9 cellular contexts compared by ENCODE assay signal in the genomic region with DNA sequence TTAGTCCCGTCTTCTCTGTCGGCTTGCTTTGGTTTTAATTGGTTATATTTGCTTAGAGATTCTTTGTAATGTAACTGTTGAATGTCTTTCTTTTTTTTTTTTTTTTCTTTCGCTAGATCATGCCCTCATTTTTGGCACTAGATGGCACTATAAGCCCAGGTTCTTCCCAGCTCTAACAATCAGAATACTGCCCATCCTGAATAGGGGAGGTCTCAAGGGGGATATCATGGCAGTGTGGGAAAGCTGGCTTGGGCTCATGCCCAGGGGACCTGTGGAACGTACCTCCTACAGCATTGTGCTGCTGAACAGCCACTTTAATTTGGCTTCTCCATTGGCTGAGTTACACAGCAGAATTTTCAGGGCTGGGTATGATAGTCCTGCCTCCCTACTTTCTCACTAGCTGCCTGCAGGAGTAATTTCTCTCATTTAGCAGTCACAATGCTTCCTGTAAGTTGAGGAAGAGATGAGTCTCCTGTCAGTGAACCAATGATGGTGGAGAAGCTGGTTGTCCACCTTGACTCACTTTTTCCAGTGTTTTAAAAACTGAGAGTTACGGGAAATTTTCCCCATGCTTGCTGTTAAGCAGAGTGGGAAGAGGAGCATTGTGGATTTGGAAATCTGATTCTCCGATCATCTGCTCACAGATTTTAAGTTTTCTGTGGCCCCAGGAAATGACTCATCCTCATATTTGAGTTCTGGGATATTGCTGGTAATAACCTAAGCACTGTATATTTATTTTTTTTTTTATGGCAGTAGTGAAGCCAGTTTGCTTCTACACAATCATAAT. TPM values are rescaled to one million over a fixed set of nuclear protein-coding genes. Genes with fewer than 3 reads are reported as not detected.
A peak's percentile ranks its signal among the peaks of the same experiment; 100 is the strongest.
DNase-seq lines count a peak whose midpoint lies in the region; ATAC-seq and TF ChIP-seq lines count a peak whose summit lies in the region.
"Had no signal": no experiment of that assay in that cellular context is flagged by ENCODE, and none has a peak within 500 bp of the region (broad histone marks: within the 10 kb centered on the region; RNA-seq: fewer than 3 reads in every experiment).

No MANE protein-coding gene starts in this region.

- DNase-seq in SHP77 (lab: John Stamatoyannopoulos, UW) (peak; percentile 7 to 30), SHP77 treated with DMSO at 0.1 percent for 48 hours (lab: John Stamatoyannopoulos, UW) (no peak), NCI-H748 (lab: John Stamatoyannopoulos, UW; ENCODE audit: unreplicated experiment) (peak; percentile 33), erythroblast (lab: John Stamatoyannopoulos, UW) (peak; percentile 2 to 11), upper lobe of right lung (no peak), substantia nigra (lab: John Stamatoyannopoulos, UW) (no peak), anterior cingulate cortex (lab: John Stamatoyannopoulos, UW) (no peak)
- no peak for DNase-seq in stimulated activated naive CD8-positive, alpha-beta T cell treated with anti-CD3 and anti-CD28 coated beads, Interleukin-15, Interleukin-2, amounts not matched to agents 100 U/mL and 50 U/mL, for 24 hours
- DNase-seq: CD4-positive, CD25-positive, alpha-beta regulatory T cell had no signal

- no peaks in the 10 kb centered on the region for H3K27me3 ChIP-seq in upper lobe of right lung

- TF ChIP-seq CTCF in upper lobe of right lung (IDR thresholded peaks at IDR 0.05) = peak; percentile 23

- peak; percentile 46 for ATAC-seq in upper lobe of right lung
- ATAC-seq in stimulated activated naive CD8-positive, alpha-beta T cell treated with anti-CD3 and anti-CD28 coated beads, Interleukin-15, Interleukin-2, amounts not matched to agents 100 U/mL and 50 U/mL, for 24 hours = no peak

- no peaks in the 10 kb centered on the region for H3K4me1 ChIP-seq in upper lobe of right lung

- no peak overlapping the region for H3K4me3 ChIP-seq in upper lobe of right lung

- intact Hi-C loops in upper lobe of right lung (cut with DNase I) = no loop called here

- H3K9me3 ChIP-seq in upper lobe of right lung = no peaks in the 10 kb centered on the region

- no peaks in the 10 kb centered on the region for H3K36me3 ChIP-seq in upper lobe of right lung

- TF ChIP-seq POLR2A in erythroblast (IDR thresholded peaks at IDR 0.05; ENCODE audit: low read length) = no peak

- H3K27ac ChIP-seq in upper lobe of right lung (no peak overlapping the region), substantia nigra (ENCODE audit: low read depth, low read length, poor library complexity, severe bottlenecking) (no peak overlapping the region)

RNA-seq across cellular contexts. Expression of a gene that starts 47.2 kb away (rescaled TPM):
- total RNA-seq in upper lobe of right lung = not detected
- total RNA-seq: CD4-positive, CD25-positive, alpha-beta regulatory T cell had no signal

Comparison
In these comparisons a context has a peak if more than half of its experiments do, and no peak if none do; other contexts are left out.
1. DNase-seq: peak in SHP77 (2 of 2), NCI-H748 (single experiment) and erythroblast (2 of 2); none in SHP77 treated with DMSO at 0.1 percent for 48 hours (single experiment), upper lobe of right lung (single experiment), stimulated activated naive CD8-positive, alpha-beta T cell treated with anti-CD3 and anti-CD28 coated beads, Interleukin-15, Interleukin-2, amounts not matched to agents 100 U/mL and 50 U/mL, for 24 hours (single experiment), substantia nigra (0 of 49) and anterior cingulate cortex (0 of 58).